Comparison of ENCODE assay signal across 2 cellular contexts in genomic region chr13:66952507-66952906, GRCh38.
TF ChIP-seq lines count a peak whose summit lies in the region.

No MANE protein-coding gene starts in this region.

TF ChIP-seq in GM23338, 12 proteins besides CTCF, POLR2A, EP300 and RAD21 (continued from another document):
- TF ChIP-seq REST (IDR thresholded peaks at IDR 0.05; ENCODE audit: unreplicated experiment) (no peak), ZNF114 (CRISPR knock-in tag; IDR thresholded peaks at IDR 0.05) (no peak), EZH2 (IDR thresholded peaks at IDR 0.05; ENCODE audit: low read depth, unreplicated experiment) (no peak), NANOG (IDR thresholded peaks at IDR 0.05; ENCODE audit: borderline replicate concordance) (no peak), POLR2AphosphoS5 (IDR thresholded peaks at IDR 0.05; ENCODE audit: low read depth) (no peak), JUNB (IDR thresholded peaks at IDR 0.05; ENCODE audit: unreplicated experiment) (no peak), STAT1 (IDR thresholded peaks at IDR 0.05; ENCODE audit: unreplicated experiment) (no peak), EZH2phosphoT487 (IDR thresholded peaks at IDR 0.05; ENCODE audit: unreplicated experiment) (no peak), ZNF331 (CRISPR knock-in tag; IDR thresholded peaks at IDR 0.05; ENCODE audit: low read depth) (no peak)
- TF ChIP-seq, protein P1, sequence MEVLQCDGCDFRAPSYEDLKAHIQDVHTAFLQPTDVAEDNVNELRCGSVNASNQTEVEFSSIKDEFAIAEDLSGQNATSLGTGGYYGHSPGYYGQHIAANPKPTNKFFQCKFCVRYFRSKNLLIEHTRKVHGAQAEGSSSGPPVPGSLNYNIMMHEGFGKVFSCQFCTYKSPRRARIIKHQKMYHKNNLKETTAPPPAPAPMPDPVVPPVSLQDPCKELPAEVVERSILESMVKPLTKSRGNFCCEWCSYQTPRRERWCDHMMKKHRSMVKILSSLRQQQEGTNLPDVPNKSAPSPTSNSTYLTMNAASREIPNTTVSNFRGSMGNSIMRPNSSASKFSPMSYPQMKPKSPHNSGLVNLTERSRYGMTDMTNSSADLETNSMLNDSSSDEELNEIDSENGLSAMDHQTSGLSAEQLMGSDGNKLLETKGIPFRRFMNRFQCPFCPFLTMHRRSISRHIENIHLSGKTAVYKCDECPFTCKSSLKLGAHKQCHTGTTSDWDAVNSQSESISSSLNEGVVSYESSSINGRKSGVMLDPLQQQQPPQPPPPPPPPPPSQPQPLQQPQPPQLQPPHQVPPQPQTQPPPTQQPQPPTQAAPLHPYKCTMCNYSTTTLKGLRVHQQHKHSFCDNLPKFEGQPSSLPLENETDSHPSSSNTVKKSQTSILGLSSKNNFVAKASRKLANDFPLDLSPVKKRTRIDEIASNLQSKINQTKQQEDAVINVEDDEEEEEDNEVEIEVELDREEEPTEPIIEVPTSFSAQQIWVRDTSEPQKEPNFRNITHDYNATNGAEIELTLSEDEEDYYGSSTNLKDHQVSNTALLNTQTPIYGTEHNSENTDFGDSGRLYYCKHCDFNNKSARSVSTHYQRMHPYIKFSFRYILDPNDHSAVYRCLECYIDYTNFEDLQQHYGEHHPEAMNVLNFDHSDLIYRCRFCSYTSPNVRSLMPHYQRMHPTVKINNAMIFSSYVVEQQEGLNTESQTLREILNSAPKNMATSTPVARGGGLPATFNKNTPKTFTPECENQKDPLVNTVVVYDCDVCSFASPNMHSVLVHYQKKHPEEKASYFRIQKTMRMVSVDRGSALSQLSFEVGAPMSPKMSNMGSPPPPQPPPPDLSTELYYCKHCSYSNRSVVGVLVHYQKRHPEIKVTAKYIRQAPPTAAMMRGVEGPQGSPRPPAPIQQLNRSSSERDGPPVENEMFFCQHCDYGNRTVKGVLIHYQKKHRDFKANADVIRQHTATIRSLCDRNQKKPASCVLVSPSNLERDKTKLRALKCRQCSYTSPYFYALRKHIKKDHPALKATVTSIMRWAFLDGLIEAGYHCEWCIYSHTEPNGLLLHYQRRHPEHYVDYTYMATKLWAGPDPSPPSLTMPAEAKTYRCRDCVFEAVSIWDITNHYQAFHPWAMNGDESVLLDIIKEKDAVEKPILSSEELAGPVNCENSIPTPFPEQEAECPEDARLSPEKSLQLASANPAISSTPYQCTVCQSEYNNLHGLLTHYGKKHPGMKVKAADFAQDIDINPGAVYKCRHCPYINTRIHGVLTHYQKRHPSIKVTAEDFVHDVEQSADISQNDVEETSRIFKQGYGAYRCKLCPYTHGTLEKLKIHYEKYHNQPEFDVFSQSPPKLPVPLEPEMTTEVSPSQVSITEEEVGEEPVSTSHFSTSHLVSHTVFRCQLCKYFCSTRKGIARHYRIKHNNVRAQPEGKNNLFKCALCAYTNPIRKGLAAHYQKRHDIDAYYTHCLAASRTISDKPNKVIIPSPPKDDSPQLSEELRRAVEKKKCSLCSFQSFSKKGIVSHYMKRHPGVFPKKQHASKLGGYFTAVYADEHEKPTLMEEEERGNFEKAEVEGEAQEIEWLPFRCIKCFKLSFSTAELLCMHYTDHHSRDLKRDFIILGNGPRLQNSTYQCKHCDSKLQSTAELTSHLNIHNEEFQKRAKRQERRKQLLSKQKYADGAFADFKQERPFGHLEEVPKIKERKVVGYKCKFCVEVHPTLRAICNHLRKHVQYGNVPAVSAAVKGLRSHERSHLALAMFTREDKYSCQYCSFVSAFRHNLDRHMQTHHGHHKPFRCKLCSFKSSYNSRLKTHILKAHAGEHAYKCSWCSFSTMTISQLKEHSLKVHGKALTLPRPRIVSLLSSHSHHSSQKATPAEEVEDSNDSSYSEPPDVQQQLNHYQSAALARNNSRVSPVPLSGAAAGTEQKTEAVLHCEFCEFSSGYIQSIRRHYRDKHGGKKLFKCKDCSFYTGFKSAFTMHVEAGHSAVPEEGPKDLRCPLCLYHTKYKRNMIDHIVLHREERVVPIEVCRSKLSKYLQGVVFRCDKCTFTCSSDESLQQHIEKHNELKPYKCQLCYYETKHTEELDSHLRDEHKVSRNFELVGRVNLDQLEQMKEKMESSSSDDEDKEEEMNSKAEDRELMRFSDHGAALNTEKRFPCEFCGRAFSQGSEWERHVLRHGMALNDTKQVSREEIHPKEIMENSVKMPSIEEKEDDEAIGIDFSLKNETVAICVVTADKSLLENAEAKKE (CRISPR knock-in tag; IDR thresholded peaks at IDR 0.05), result no peak
- TF ChIP-seq, protein P2, sequence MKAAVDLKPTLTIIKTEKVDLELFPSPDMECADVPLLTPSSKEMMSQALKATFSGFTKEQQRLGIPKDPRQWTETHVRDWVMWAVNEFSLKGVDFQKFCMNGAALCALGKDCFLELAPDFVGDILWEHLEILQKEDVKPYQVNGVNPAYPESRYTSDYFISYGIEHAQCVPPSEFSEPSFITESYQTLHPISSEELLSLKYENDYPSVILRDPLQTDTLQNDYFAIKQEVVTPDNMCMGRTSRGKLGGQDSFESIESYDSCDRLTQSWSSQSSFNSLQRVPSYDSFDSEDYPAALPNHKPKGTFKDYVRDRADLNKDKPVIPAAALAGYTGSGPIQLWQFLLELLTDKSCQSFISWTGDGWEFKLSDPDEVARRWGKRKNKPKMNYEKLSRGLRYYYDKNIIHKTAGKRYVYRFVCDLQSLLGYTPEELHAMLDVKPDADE (IDR thresholded peaks at IDR 0.05), result no peak

TF ChIP-seq in IMR-90, 13 proteins besides CTCF, POLR2A, EP300 and RAD21 (continued from another document):
- no peak for TF ChIP-seq CHD1 (IDR thresholded peaks at IDR 0.05; ENCODE audit: low read depth, low read length)
- TF ChIP-seq ELK1 (IDR thresholded peaks at IDR 0.05; ENCODE audit: borderline replicate concordance, low read depth, low read length), result no peak
- TF ChIP-seq BHLHE40 (IDR thresholded peaks at IDR 0.05; ENCODE audit: low read depth, low read length), result no peak
- no peak for TF ChIP-seq CEBPB (IDR thresholded peaks at IDR 0.05; ENCODE audit: low read depth, low read length)
- TF ChIP-seq, protein P3, sequence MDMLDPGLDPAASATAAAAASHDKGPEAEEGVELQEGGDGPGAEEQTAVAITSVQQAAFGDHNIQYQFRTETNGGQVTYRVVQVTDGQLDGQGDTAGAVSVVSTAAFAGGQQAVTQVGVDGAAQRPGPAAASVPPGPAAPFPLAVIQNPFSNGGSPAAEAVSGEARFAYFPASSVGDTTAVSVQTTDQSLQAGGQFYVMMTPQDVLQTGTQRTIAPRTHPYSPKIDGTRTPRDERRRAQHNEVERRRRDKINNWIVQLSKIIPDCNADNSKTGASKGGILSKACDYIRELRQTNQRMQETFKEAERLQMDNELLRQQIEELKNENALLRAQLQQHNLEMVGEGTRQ (IDR thresholded peaks at IDR 0.05; ENCODE audit: low read depth, low read length), result no peak
- TF ChIP-seq NFE2L2 (IDR thresholded peaks at IDR 0.05; ENCODE audit: low read depth, low read length), result no peak
- TF ChIP-seq MAFK (IDR thresholded peaks at IDR 0.05; ENCODE audit: low read depth, low read length), result no peak
- TF ChIP-seq RCOR1 (IDR thresholded peaks at IDR 0.05; ENCODE audit: insufficient replicate concordance, low read length), result no peak
